25 cellular contexts compared by ENCODE assay signal in the genomic region with DNA sequence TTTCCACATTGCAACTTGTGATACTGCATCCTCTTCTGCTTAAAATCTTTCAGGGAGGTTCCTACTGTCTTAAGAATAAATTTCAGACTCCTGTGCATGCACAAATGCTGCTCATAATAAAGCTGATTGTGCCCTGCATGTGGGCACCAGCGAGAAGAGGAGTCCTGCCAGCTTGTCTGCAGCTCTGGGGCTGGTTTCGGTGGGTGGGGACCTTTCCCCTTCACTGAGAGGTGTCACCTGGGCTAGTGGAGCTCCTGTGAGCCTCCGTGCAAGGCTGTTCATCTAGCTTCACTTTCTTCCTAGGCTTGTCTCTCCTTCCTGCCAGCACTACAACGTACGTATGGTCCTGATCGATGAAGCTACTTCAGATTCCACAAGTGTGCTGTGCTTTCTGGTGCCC.
"Had no signal": no experiment of that assay in that cellular context is flagged by ENCODE, and none has a peak within 500 bp of the region (broad histone marks: within the 10 kb centered on the region; RNA-seq: fewer than 3 reads in every experiment).

No MANE protein-coding gene starts in this region.

- ATAC-seq: mucosa of descending colon; naive thymus-derived CD4-positive, alpha-beta T cell; natural killer cell treated with Interleukin-12 subunit alpha and Interleukin-12 subunit beta and Interleukin-15 and Interleukin-18, amount 100 ng/mL, for 72 hours; pancreas; right cardiac atrium; sciatic nerve; stimulated activated naive B cell treated with anti-CD40 and anti-IgM and Interleukin-4, amounts not matched to agents 10 μg/mL and 1 μg/mL and 100 μg/mL, for 72 hours; stimulated activated naive CD8-positive, alpha-beta T cell treated with anti-CD3 and anti-CD28 coated beads, Interleukin-15, Interleukin-2, amounts not matched to agents 100 U/mL and 50 U/mL, for 24 hours had no signal

- H3K27me3 ChIP-seq: pancreas, stomach, testis, thyroid gland, transverse colon, upper lobe of left lung had no signal

- DNase-seq: islet precursor cell; left ventricle myocardium inferior; midbrain; mucosa of descending colon; naive thymus-derived CD4-positive, alpha-beta T cell; nucleus accumbens; retina; right cardiac atrium; stimulated activated CD4-positive, alpha-beta T cell treated with anti-CD3 and anti-CD28 coated beads, Interleukin-12 subunit alpha, Interleukin-12 subunit beta, amount 100 ng/mL, for 4 hours; stimulated activated CD4-positive, alpha-beta T cell treated with anti-CD3 and anti-CD28 coated beads, Interleukin-15, amount 100 ng/mL, for 24 hours; stimulated activated CD4-positive, alpha-beta T cell treated with anti-CD3 and anti-CD28 coated beads, Interleukin-2, amount 100 ng/mL, for 24 hours; stimulated activated CD4-positive, alpha-beta T cell treated with anti-CD3 and anti-CD28 coated beads, Interleukin-4, amount 100 ng/mL, for 1 hour; stimulated activated naive B cell treated with anti-CD40 and anti-IgM and Interleukin-4, amounts not matched to agents 10 μg/mL and 1 μg/mL and 100 μg/mL, for 72 hours; stimulated activated naive CD8-positive, alpha-beta T cell treated with anti-CD3 and anti-CD28 coated beads, Interleukin-15, Interleukin-2, amounts not matched to agents 100 U/mL and 50 U/mL, for 24 hours; stomach; testis; thyroid gland; transverse colon; upper lobe of left lung had no signal

- FAIRE-seq: pancreas had no signal

- H3K9me3 ChIP-seq: left ventricle myocardium inferior, mucosa of descending colon, pancreas, prostate gland, stomach, testis, thyroid gland, transverse colon, upper lobe of left lung had no signal

- H3K27ac ChIP-seq: left ventricle myocardium inferior, pancreas, prostate gland, skin epidermis, stomach, testis, thyroid gland, transverse colon, upper lobe of left lung had no signal

- H3K4me3 ChIP-seq: left ventricle myocardium inferior, lung, mucosa of descending colon, pancreas, prostate gland, skin epidermis, stomach, testis, thyroid gland, transverse colon, upper lobe of left lung had no signal

- H3K36me3 ChIP-seq: left ventricle myocardium inferior, pancreas, prostate gland, stomach, thyroid gland, transverse colon, upper lobe of left lung had no signal

- H3K4me1 ChIP-seq: left ventricle myocardium inferior, pancreas, prostate gland, stomach, testis, thyroid gland, transverse colon, upper lobe of left lung had no signal
